9 cellular contexts compared by ENCODE assay signal in the genomic region with DNA sequence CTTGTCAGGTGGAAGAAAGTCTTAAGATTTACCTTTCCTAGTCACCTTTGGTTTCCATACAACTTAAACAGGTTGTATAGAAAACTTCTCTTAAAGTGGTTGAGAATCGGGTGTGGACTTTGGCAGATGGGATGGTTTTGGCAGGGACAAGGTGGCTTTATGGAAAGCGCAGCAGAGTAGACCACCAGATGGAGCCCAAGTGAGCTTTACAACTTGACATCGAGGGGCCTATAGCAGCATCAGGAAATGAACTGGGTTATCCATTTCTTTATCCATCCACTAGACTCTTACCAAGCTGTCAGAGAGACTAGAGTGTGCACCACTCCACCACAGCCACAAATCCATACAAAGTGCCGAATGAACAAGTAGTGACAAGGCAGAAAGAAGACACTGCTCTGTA.
DNase-seq lines count a peak whose midpoint lies in the region; FAIRE-seq and TF ChIP-seq lines count a peak whose summit lies in the region.
"Had no signal": no experiment of that assay in that cellular context is flagged by ENCODE, and none has a peak within 500 bp of the region (broad histone marks: within the 10 kb centered on the region; RNA-seq: fewer than 3 reads in every experiment).

No MANE protein-coding gene starts in this region.

- TF ChIP-seq CTCF in HFF-Myc (IDR thresholded peaks at IDR 0.05; ENCODE audit: low read depth, low read length, missing control alignments), result peak; percentile 41
- TF ChIP-seq CTCF in colonic mucosa (IDR thresholded peaks at IDR 0.05), result no peak

- no peak for FAIRE-seq in small intestine (lab: Jason Lieb, UNC)
- FAIRE-seq: A204.1 had no signal

- no peaks in the 10 kb centered on the region for H3K27me3 ChIP-seq in small intestine (ENCODE audit: control insufficient read depth in 2 of 2, insufficient read depth in 2 of 2, low read length in 2 of 2)
- H3K27me3 ChIP-seq in colonic mucosa, result no peaks in the 10 kb centered on the region

- H3K9ac ChIP-seq in colonic mucosa (ENCODE audit: low read depth in 2 of 2, low read length in 2 of 2), result no peak overlapping the region

- no peak overlapping the region for H3K4me3 ChIP-seq in HFF-Myc (replicated peaks; ENCODE audit: low read depth, low read length)
- H3K4me3 ChIP-seq in small intestine (ENCODE audit: low read depth in 1 of 2, low read length in 2 of 2), result no peak overlapping the region
- no peak overlapping the region for H3K4me3 ChIP-seq in colonic mucosa

- H3K4me1 ChIP-seq in small intestine (ENCODE audit: control insufficient read depth in 2 of 2, insufficient read depth in 1 of 2, low read depth in 1 of 2, low read length in 1 of 2), result no peaks in the 10 kb centered on the region
- no peaks in the 10 kb centered on the region for H3K4me1 ChIP-seq in colonic mucosa

- no peaks in the 10 kb centered on the region for H3K9me3 ChIP-seq in small intestine (ENCODE audit: control insufficient read depth, low read depth)
- H3K9me3 ChIP-seq in colonic mucosa, result no peaks in the 10 kb centered on the region

- WGBS in small intestine, 3 donors, result 55 to 73% (median 57%) methylated on average over 4 of the region's 4 CpGs

- H3K27ac ChIP-seq in small intestine (ENCODE audit: low read depth in 1 of 2, low read length in 1 of 2), result no peak overlapping the region
- no peak overlapping the region for H3K27ac ChIP-seq in colonic mucosa

- H3K36me3 ChIP-seq in small intestine (ENCODE audit: control insufficient read depth in 2 of 2, insufficient read depth in 2 of 2, low read length in 2 of 2) (no peaks in the 10 kb centered on the region), colonic mucosa (no peaks in the 10 kb centered on the region)

- intact Hi-C loops in head of caudate nucleus (cut with DNase I) (loop anchor here (5.0 kb wide), 1 partner anchor 264 kb away; no protein-coding TSS in a partner anchor), colonic mucosa (cut with DNase I) (no loop called here)

- DNase-seq in DMS53 (lab: John Stamatoyannopoulos, UW), result peak; percentile 29
- no peak for DNase-seq in DMS53 treated with DMSO at 0.1 percent for 48 hours (lab: John Stamatoyannopoulos, UW; ENCODE audit: unreplicated experiment)
- no peak for DNase-seq in HFF-Myc (ENCODE audit: extremely low read depth, low read depth)
- peak; percentile 72 for DNase-seq in NCI-H524 treated with DMSO at 0.1 percent for 48 hours (lab: John Stamatoyannopoulos, UW)
- peak; percentile 27 for DNase-seq in activated T-cell treated with anti-CD3 and anti-CD28 coated beads for 48 hours (ENCODE audit: low read depth)
- DNase-seq in head of caudate nucleus, result peak; percentile 5 to 80 (median 46)
- DNase-seq in small intestine, result peak; percentile 32
- DNase-seq in colonic mucosa, result no peak

Comparison
In these comparisons a context has a peak if more than half of its experiments do, and no peak if none do; other contexts are left out.
1. DNase-seq: peak in DMS53 (single experiment), NCI-H524 treated with DMSO at 0.1 percent for 48 hours (single experiment), activated T-cell treated with anti-CD3 and anti-CD28 coated beads for 48 hours (single experiment), head of caudate nucleus (42 of 42) and small intestine (single experiment); none in DMS53 treated with DMSO at 0.1 percent for 48 hours (single experiment), HFF-Myc (single experiment) and colonic mucosa (single experiment).